Comparison of ENCODE assay signal across 19 cellular contexts in the genomic region with DNA sequence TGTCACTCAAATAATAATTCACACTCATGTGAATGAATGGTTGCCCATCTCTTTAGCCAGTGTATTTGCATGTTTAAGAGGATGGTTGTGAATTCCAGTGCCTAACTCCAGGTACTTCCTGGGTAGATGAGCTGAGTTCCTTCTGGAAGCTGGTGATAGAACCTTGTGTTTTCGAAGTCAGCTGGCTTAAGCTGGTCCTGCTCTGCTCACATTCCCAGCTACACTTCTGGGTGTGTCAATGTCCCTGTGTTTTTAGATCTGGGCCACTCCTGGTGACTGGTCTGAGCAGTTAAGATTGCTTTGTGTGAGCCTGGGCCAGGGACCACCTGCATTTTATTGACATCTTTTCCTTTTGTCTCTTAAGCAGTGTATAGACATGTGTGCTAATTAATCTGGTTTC. TPM values are rescaled to one million over a fixed set of nuclear protein-coding genes. Genes with fewer than 3 reads are reported as not detected.
DNase-seq lines count a peak whose midpoint lies in the region; ATAC-seq, FAIRE-seq and TF ChIP-seq lines count a peak whose summit lies in the region.
"Had no signal": no experiment of that assay in that cellular context is flagged by ENCODE, and none has a peak within 500 bp of the region (broad histone marks: within the 10 kb centered on the region; RNA-seq: fewer than 3 reads in every experiment).

No MANE protein-coding gene starts in this region.

- no peak overlapping the region for H2BK120ac ChIP-seq in mesenchymal stem cell (ENCODE audit: low read depth, low read length)

- H4K20me1 ChIP-seq in HCT116 (ENCODE audit: insufficient read depth) = no peaks in the 10 kb centered on the region
- peaks cover 26% of the 10 kb centered on the region for H4K20me1 ChIP-seq in K562 (replicated peaks; ENCODE audit: control insufficient read depth, insufficient read depth, low read length)

- intact Hi-C loops in HCT116 (cut with micrococcal nuclease) = no loop called here
- intact Hi-C loops in K562 (cut with micrococcal nuclease) = loop anchor here (5.0 kb wide), 1 partner anchor 77 kb away; no protein-coding TSS in a partner anchor

- no peak overlapping the region for H2BK15ac ChIP-seq in mesenchymal stem cell (ENCODE audit: low read depth, poor library complexity, severe bottlenecking)

- no peak for TF ChIP-seq POLR2A in HCT116 (IDR thresholded peaks at IDR 0.05; ENCODE audit: borderline replicate concordance, extremely low read depth, insufficient read depth, insufficient read length)
- TF ChIP-seq POLR2A in K562 (conservative IDR thresholded peaks at IDR 0.05) = no peak

- BruUV-seq in HCT116 (replicated peaks; lab: Mats Ljungman, UMichigan) (no TSS peak), K562 (replicated peaks; lab: Mats Ljungman, UMichigan) (no TSS peak)

- peak overlapping the region in 1 of 2 experiments; percentile 83 for H2BK12ac ChIP-seq in mesenchymal stem cell (ENCODE audit: low read length in 2 of 2)

- peak overlapping the region; percentile 67 for H2AK5ac ChIP-seq in mesenchymal stem cell (ENCODE audit: low read length, severe bottlenecking)

- peak; percentile 44; the same call in 1 of the 2 replicates for ATAC-seq in HCT116
- peak; percentile 14; the same call in 1 of the 3 replicates for ATAC-seq in K562
- no peak for ATAC-seq in HG03175 (IDR thresholded peaks at IDR 0.05; ENCODE audit: unreplicated experiment)
- no peak for ATAC-seq in GM19328 (IDR thresholded peaks at IDR 0.05; ENCODE audit: unreplicated experiment)
- no peak for ATAC-seq in activated naive CD4-positive, alpha-beta T cell treated with anti-CD3 and anti-CD28 coated beads, Interleukin-2, amount 50 U/mL, for 72 hours
- ATAC-seq: naive thymus-derived CD8-positive, alpha-beta T cell had no signal

- no peak overlapping the region for H3K27ac Mint-ChIP-seq in activated naive CD4-positive, alpha-beta T cell treated with anti-CD3 and anti-CD28 coated beads, Interleukin-2, amount 50 U/mL, for 72 hours
- H3K27ac Mint-ChIP-seq: dendritic cell treated with granulocyte-macrophage colony-stimulating factor and Interleukin-4, amounts not matched to agents 40 ng/mL and 50 ng/mL, for 4 days had no signal

- peak overlapping the region; percentile 1 to 91 for H3K4ac ChIP-seq in mesenchymal stem cell (ENCODE audit: low read depth in 1 of 2, low read length in 2 of 2)

- no peak for FAIRE-seq in K562 (lab: Jason Lieb, UNC)

- no peak overlapping the region for H3K23ac ChIP-seq in mesenchymal stem cell (ENCODE audit: low read length in 2 of 2)

- no peaks in the 10 kb centered on the region for H3K27me3 ChIP-seq in HCT116 (ENCODE audit: insufficient read depth, low read length)
- no peaks in the 10 kb centered on the region for H3K27me3 ChIP-seq in K562 (ENCODE audit: control insufficient read depth in 2 of 2, insufficient read depth in 2 of 2, low read length in 2 of 2)
- no peaks in the 10 kb centered on the region for H3K27me3 ChIP-seq in mesenchymal stem cell (ENCODE audit: control insufficient read depth in 1 of 2, insufficient read depth in 1 of 2, low read length in 2 of 2)
- H3K27me3 ChIP-seq in skeletal muscle tissue (ENCODE audit: control insufficient read depth in 3 of 3, insufficient read depth in 3 of 3, low read length in 3 of 3) = no peaks in the 10 kb centered on the region
- H3K27me3 ChIP-seq: esophagus squamous epithelium, right atrium auricular region had no signal

- peaks cover 100% of the 10 kb centered on the region for H3K79me2 ChIP-seq in HCT116 (ENCODE audit: insufficient read depth, low read length)
- H3K79me2 ChIP-seq in K562 (ENCODE audit: control insufficient read depth, insufficient read depth, low read length) = peaks cover 38% of the 10 kb centered on the region

- TF ChIP-seq EP300 in K562 (IDR thresholded peaks at IDR 0.05; ENCODE audit: low read length) = no peak

- TF ChIP-seq CTCF in HCT116 (IDR thresholded peaks at IDR 0.05 in 2 of 3, conservative IDR thresholded peaks at IDR 0.05 in 1 of 3; ENCODE audit: borderline replicate concordance in 1 of 3, insufficient read depth in 1 of 3, low read depth in 2 of 3, low read length in 2 of 3) (no peak), K562 (IDR thresholded peaks at IDR 0.05 in 2 of 3, conservative IDR thresholded peaks at IDR 0.05 in 1 of 3; ENCODE audit: insufficient read depth in 2 of 3, low read depth in 1 of 3, low read length in 3 of 3) (no peak), GM10248 (IDR thresholded peaks at IDR 0.05; ENCODE audit: control extremely low read depth, extremely low read depth, low read depth, missing control alignments) (no peak)

- POLR2A ChIA-PET in HCT116 (lab: Charles Lee) = no interaction called here
- POLR2A ChIA-PET in K562 (lab: Yijun Ruan, JAX) = interaction anchor here (0.5 to 1.4 kb wide), 5 partner anchors 8 to 143 kb away, joined by 3 to 5 read pairs (median 3); a partner anchor contains a TSS
- POLR2A ChIA-PET in GM10248 (lab: Yijun Ruan, JAX) = no interaction called here

- peak overlapping the region; percentile 39 for H3K4me2 ChIP-seq in HCT116 (ENCODE audit: low read length)
- H3K4me2 ChIP-seq in K562 (ENCODE audit: insufficient read depth, low read length) = peak overlapping the region; percentile 30; the same call in 1 of the 2 replicates
- H3K4me2 ChIP-seq in mesenchymal stem cell (ENCODE audit: low read length, poor library complexity, severe bottlenecking) = no peak overlapping the region

- DNase-seq in HCT116 (ENCODE audit: low read depth, low spot score) = no peak
- DNase-seq in K562 (ENCODE audit: extremely low read depth in 1 of 4, low spot score in 3 of 4) = peak in 3 of 4 experiments; percentile 31 to 50 (median 44)
- DNase-seq in mesenchymal stem cell = no peak
- no peak for DNase-seq in GM10248 (ENCODE audit: extremely low spot score)
- no peak for DNase-seq in activated naive CD4-positive, alpha-beta T cell treated with anti-CD3 and anti-CD28 coated beads, Interleukin-2, amount 50 U/mL, for 72 hours (ENCODE audit: low spot score in 2 of 2)
- DNase-seq: activated effector memory CD4-positive, alpha-beta T cell treated with Interleukin-2 at 50 U/mL for 16 hours; aorta; DMS 273 treated with DMSO at 0.1 percent for 48 hours; esophagus squamous epithelium; naive thymus-derived CD8-positive, alpha-beta T cell; NCI-H1436; NCI-H446 treated with DMSO at 0.1 percent for 48 hours; stimulated activated CD4-positive, alpha-beta T cell treated with anti-CD3 and anti-CD28 coated beads, Interleukin-4, amount 100 ng/mL, for 1 hour had no signal

- peak overlapping the region; percentile 23 for H3K9ac ChIP-seq in HCT116 (ENCODE audit: low read length)
- no peak overlapping the region for H3K9ac ChIP-seq in K562 (ENCODE audit: insufficient read depth in 1 of 2, low read depth in 2 of 2, low read length in 2 of 2)
- peak overlapping the region; percentile 46 for H3K9ac ChIP-seq in mesenchymal stem cell (ENCODE audit: low read length)
- H3K9ac ChIP-seq in skeletal muscle tissue (ENCODE audit: low read depth in 1 of 3, low read length in 3 of 3) = peak overlapping the region in 2 of 3 donors; percentile 9 to 18

- peaks cover 0 to 7% of the 10 kb centered on the region in 2 donors for H3K36me3 Mint-ChIP-seq in activated naive CD4-positive, alpha-beta T cell treated with anti-CD3 and anti-CD28 coated beads, Interleukin-2, amount 50 U/mL, for 72 hours
- H3K36me3 Mint-ChIP-seq: naive thymus-derived CD8-positive, alpha-beta T cell had no signal

- no peaks in the 10 kb centered on the region for H3K9me2 ChIP-seq in HCT116 (ENCODE audit: insufficient read depth)

- H4K91ac ChIP-seq in mesenchymal stem cell (ENCODE audit: low read length) = peak overlapping the region; percentile 52

- RAD21 ChIA-PET in HCT116 (lab: Charles Lee; ENCODE audit: low non-redundant PET in 1 of 2, low total read pairs in 2 of 2, uncharacterized antibody in 2 of 2, unreplicated experiment in 2 of 2) = no interaction called here

- H2AFZ ChIP-seq in HCT116 (ENCODE audit: low read depth, low read length, poor library complexity, severe bottlenecking) (no peak overlapping the region), K562 (ENCODE audit: low read depth, low read length) (no peak overlapping the region), mesenchymal stem cell (ENCODE audit: low read depth, low read length) (no peak overlapping the region)

- in situ Hi-C loops in K562 (cut with MboI) = no loop called here

- no peak overlapping the region for H3K14ac ChIP-seq in mesenchymal stem cell (ENCODE audit: low read length in 2 of 2)

- H3K4me3 ChIP-seq in HCT116 (replicated peaks in 1 of 2; ENCODE audit: low read depth in 1 of 2, low read length in 2 of 2) = no peak overlapping the region
- no peak overlapping the region for H3K4me3 ChIP-seq in K562
- peak overlapping the region in 1 of 2 experiments; percentile 3 for H3K4me3 ChIP-seq in mesenchymal stem cell (ENCODE audit: insufficient read depth in 1 of 2, low read depth in 1 of 2, low read length in 2 of 2)
- H3K4me3 ChIP-seq in skeletal muscle tissue (ENCODE audit: low read length in 3 of 3) = no peak overlapping the region
- H3K4me3 ChIP-seq: esophagus squamous epithelium, HAP-1, right atrium auricular region had no signal

- H3K4me1 ChIP-seq in HCT116 (ENCODE audit: control insufficient read depth in 1 of 2, insufficient read depth in 2 of 2, low read length in 2 of 2) (peaks cover 75 to 83% of the 10 kb centered on the region in 2 experiments), K562 (replicated peaks in 1 of 2; ENCODE audit: control insufficient read depth in 2 of 2, insufficient read depth in 2 of 2, low read length in 2 of 2) (peaks cover 30 to 60% of the 10 kb centered on the region in 2 experiments), mesenchymal stem cell (ENCODE audit: control insufficient read depth, insufficient read depth, low read depth, low read length) (peaks cover 22% of the 10 kb centered on the region), skeletal muscle tissue (ENCODE audit: control insufficient read depth in 3 of 3, insufficient read depth in 3 of 3, low read length in 3 of 3) (peaks cover 70 to 87% (median 79%) of the 10 kb centered on the region in 3 donors)

- no peaks in the 10 kb centered on the region for H3K9me1 ChIP-seq in K562 (ENCODE audit: control insufficient read depth, insufficient read depth, low read length)

- CTCF ChIA-PET in HCT116 (lab: Charles Lee) (no interaction called here), K562 (lab: Yijun Ruan, JAX; ENCODE audit: low intra/inter-chr PET ratio) (no interaction called here), GM10248 (lab: Yijun Ruan, JAX) (interaction anchor here (0.8 to 1.0 kb wide), 2 partner anchors 22 to 203 kb away, joined by 3 read pairs; no protein-coding TSS in a partner anchor)

- no peaks in the 10 kb centered on the region for H3K9me3 Mint-ChIP-seq in activated naive CD4-positive, alpha-beta T cell treated with anti-CD3 and anti-CD28 coated beads, Interleukin-2, amount 50 U/mL, for 72 hours
- H3K9me3 Mint-ChIP-seq: dendritic cell treated with granulocyte-macrophage colony-stimulating factor and Interleukin-4, amounts not matched to agents 40 ng/mL and 50 ng/mL, for 4 days had no signal

- H3K9me3 ChIP-seq in HCT116 (ENCODE audit: control insufficient read depth in 1 of 2, insufficient read depth in 1 of 2, low read depth in 1 of 2, low read length in 2 of 2) (no peaks in the 10 kb centered on the region), K562 (replicated peaks; ENCODE audit: control insufficient read depth, insufficient read depth, low read depth, low read length) (no peaks in the 10 kb centered on the region), mesenchymal stem cell (ENCODE audit: control insufficient read depth, low read length) (no peaks in the 10 kb centered on the region), skeletal muscle tissue (ENCODE audit: control insufficient read depth in 3 of 3, low read length in 3 of 3) (no peaks in the 10 kb centered on the region)
- H3K9me3 ChIP-seq: esophagus squamous epithelium, HAP-1, right atrium auricular region had no signal

- no peak overlapping the region for H4K8ac ChIP-seq in mesenchymal stem cell (ENCODE audit: low read length)

- TF ChIP-seq RAD21 in HCT116 (IDR thresholded peaks at IDR 0.05; ENCODE audit: low read depth) = no peak
- no peak for TF ChIP-seq RAD21 in K562 (CRISPR knock-in tag; conservative IDR thresholded peaks at IDR 0.05 in 1 of 2, IDR thresholded peaks at IDR 0.05 in 1 of 2)

- H3K18ac ChIP-seq in mesenchymal stem cell (ENCODE audit: low read depth in 1 of 2, low read length in 2 of 2) = peak overlapping the region; percentile 5 to 61

- no peaks in the 10 kb centered on the region for H3K79me1 ChIP-seq in mesenchymal stem cell (replicated peaks; ENCODE audit: low read length, poor library complexity, severe bottlenecking)

- WGBS in K562 (ENCODE audit: insufficient coverage, low coverage, missing lambda C conversion rate) = 18% methylated on average over 1 of the region's 1 CpG
- 87% methylated on average over 1 of the region's 1 CpG for WGBS in mesenchymal stem cell

- no peak overlapping the region for H2BK5ac ChIP-seq in mesenchymal stem cell (ENCODE audit: low read depth, low read length, poor library complexity, severe bottlenecking)

- H3K27ac ChIP-seq in HCT116 (ENCODE audit: low read depth, low read length) (peak overlapping the region; percentile 3; the same call in 1 of the 2 replicates), K562 (ENCODE audit: extremely low read depth, low read depth, low read length) (no peak overlapping the region), mesenchymal stem cell (ENCODE audit: low read length, poor library complexity, severe bottlenecking) (no peak overlapping the region), skeletal muscle tissue (ENCODE audit: low read depth, low read length) (peak overlapping the region; percentile 27)
- H3K27ac ChIP-seq: right atrium auricular region had no signal

- H3K36me3 ChIP-seq in HCT116 (ENCODE audit: control insufficient read depth in 1 of 2, insufficient read depth in 2 of 2, low read length in 2 of 2) (no peaks in the 10 kb centered on the region; a peak in 1 of 4 replicates), K562 (ENCODE audit: control insufficient read depth, insufficient read depth, low read length) (no peaks in the 10 kb centered on the region), mesenchymal stem cell (ENCODE audit: control insufficient read depth in 1 of 2, insufficient read depth in 2 of 2, low read depth in 1 of 2, low read length in 2 of 2) (peaks cover 4 to 9% of the 10 kb centered on the region in 2 experiments), skeletal muscle tissue (ENCODE audit: control insufficient read depth in 3 of 3, insufficient read depth in 3 of 3, low read length in 3 of 3) (no peaks in the 10 kb centered on the region)
- H3K36me3 ChIP-seq: esophagus squamous epithelium, right atrium auricular region had no signal

RNA-seq across cellular contexts. Expression of a gene that starts 10.6 kb away (rescaled TPM):
- total RNA-seq in HCT116 (2021; ENCODE audit: unreplicated experiment) = 103 TPM
- polyA plus RNA-seq in HCT116 (2012) = 17.9 and 25.2 TPM in 2 replicates
- 28.3 and 59.6 TPM in 2 replicates for total RNA-seq in K562 (2011; cell fraction: chromatin; rRNA removed; ENCODE audit: low replicate concordance)
- total RNA-seq in K562 (2011; cell fraction: nucleolus; rRNA removed) = 17.3 and 19.1 TPM in 2 replicates
- total RNA-seq in K562 (2011; cell fraction: nucleoplasm; rRNA removed) = 40.8 and 69.8 TPM in 2 replicates
- total RNA-seq in K562 (2014; rRNA removed) = 11.8 and 14.8 TPM in 2 replicates
- total RNA-seq in K562 (2014; rRNA removed; fragmentation: Illumina TruSeq; extraction: Trizol) = 10.8 and 11.7 TPM in 2 replicates
- 14.2 and 14.8 TPM in 2 replicates for total RNA-seq in K562 (2015; rRNA removed; fragmentation: Illumina TruSeq; extraction: Trizol)
- 17.7 and 17.8 TPM in 2 replicates for total RNA-seq in K562 (2021)
- polyA plus RNA-seq in K562 (2011; rRNA removed) = 7.4 and 9.2 TPM in 2 replicates
- 5.2 and 5.6 TPM in 2 replicates for polyA plus RNA-seq in K562 (2011; cell fraction: cytosol; rRNA removed)
- 21.9 and 25.1 TPM in 2 replicates for polyA plus RNA-seq in K562 (2011; cell fraction: nucleus; rRNA removed)
- polyA plus RNA-seq in K562 (2012) = 8.6 and 9.5 TPM in 2 replicates
- 10.3 and 12.8 TPM in 2 replicates for polyA plus RNA-seq in K562 (2014; fragmentation: Illumina TruSeq; extraction: Trizol)
- 1 to 10 TPM; 1.7 to 2.1 TPM for polyA plus RNA-seq in K562 (2014; fragmentation: Nextera tagmentation; extraction: Ambion mirVana)
- 6.9 and 7.3 TPM in 2 replicates for polyA plus RNA-seq in K562 (2014; rRNA removed)
- polyA minus RNA-seq in K562 (2011; rRNA and poly(A)+ RNA removed) = 22.6 and 23.9 TPM in 2 replicates
- polyA minus RNA-seq in K562 (2011; cell fraction: cytosol; rRNA and poly(A)+ RNA removed) = 9.4 and 10.8 TPM in 2 replicates
- 21.5 and 27.1 TPM in 2 replicates for polyA minus RNA-seq in K562 (2011; cell fraction: nucleus; rRNA and poly(A)+ RNA removed)
- polyA plus RNA-seq in mesenchymal stem cell (2013, experiment 1 of 2) = 60.7 TPM
- 58.9 TPM for polyA plus RNA-seq in mesenchymal stem cell (2013, experiment 2 of 2)
- 55.3 TPM for total RNA-seq in skeletal muscle tissue
- under 1 TPM; 0.14 to 0.18 TPM for total RNA-seq in activated naive CD4-positive, alpha-beta T cell treated with anti-CD3 and anti-CD28 coated beads, Interleukin-2, amount 50 U/mL, for 72 hours
- total RNA-seq: naive thymus-derived CD8-positive, alpha-beta T cell had no signal
- polyA plus RNA-seq: naive thymus-derived CD8-positive, alpha-beta T cell had no signal

Comparison
In these comparisons a context has a peak if more than half of its experiments do, and no peak if none do; other contexts are left out.
1. ATAC-seq: peak in HCT116 (single experiment) and K562 (single experiment); none in HG03175 (single experiment), GM19328 (single experiment) and activated naive CD4-positive, alpha-beta T cell treated with anti-CD3 and anti-CD28 coated beads, Interleukin-2, amount 50 U/mL, for 72 hours (0 of 2).
2. DNase-seq: peak in K562 (3 of 4); none in HCT116 (single experiment), mesenchymal stem cell (single experiment), GM10248 (single experiment) and activated naive CD4-positive, alpha-beta T cell treated with anti-CD3 and anti-CD28 coated beads, Interleukin-2, amount 50 U/mL, for 72 hours (0 of 2).
3. H3K27ac ChIP-seq: peak in HCT116 (single experiment) and skeletal muscle tissue (single experiment); none in K562 (single experiment) and mesenchymal stem cell (single experiment).
4. H3K9ac ChIP-seq: peak in HCT116 (single experiment), mesenchymal stem cell (single experiment) and skeletal muscle tissue (2 of 3); none in K562 (0 of 2).
5. RNA of a gene that starts 10.6 kb away (total RNA-seq): 103 TPM in HCT116 (single experiment), 55.3 TPM in skeletal muscle tissue (single experiment) and 10.8 to 69.8 TPM in K562; 0.14 to 0.18 TPM in activated naive CD4-positive, alpha-beta T cell treated with anti-CD3 and anti-CD28 coated beads, Interleukin-2, amount 50 U/mL, for 72 hours; every median in the first group is over 10 times any median in the second.